ENCODE assay signal across 1 cellular context in genomic region chr6:329888-330691, GRCh38.
TF ChIP-seq lines count a peak whose summit lies in the region.

No MANE protein-coding gene starts in this region.

TF ChIP-seq in GM23338, 12 proteins besides CTCF, POLR2A, EP300 and RAD21 (continued from another document):
- TF ChIP-seq REST (IDR thresholded peaks at IDR 0.05; ENCODE audit: unreplicated experiment) (no peak), STAT1 (IDR thresholded peaks at IDR 0.05; ENCODE audit: unreplicated experiment) (no peak), ETS1 (IDR thresholded peaks at IDR 0.05) (no peak), EZH2phosphoT487 (IDR thresholded peaks at IDR 0.05; ENCODE audit: unreplicated experiment) (no peak), CREB1 (CRISPR knock-in tag; IDR thresholded peaks at IDR 0.05; ENCODE audit: low read depth) (peak; percentile 59; the same call in 1 of the 2 replicates), NANOG (IDR thresholded peaks at IDR 0.05; ENCODE audit: borderline replicate concordance) (no peak), ZNF462 (CRISPR knock-in tag; IDR thresholded peaks at IDR 0.05) (no peak)
